1 cellular context compared by ENCODE assay signal in the genomic region with DNA sequence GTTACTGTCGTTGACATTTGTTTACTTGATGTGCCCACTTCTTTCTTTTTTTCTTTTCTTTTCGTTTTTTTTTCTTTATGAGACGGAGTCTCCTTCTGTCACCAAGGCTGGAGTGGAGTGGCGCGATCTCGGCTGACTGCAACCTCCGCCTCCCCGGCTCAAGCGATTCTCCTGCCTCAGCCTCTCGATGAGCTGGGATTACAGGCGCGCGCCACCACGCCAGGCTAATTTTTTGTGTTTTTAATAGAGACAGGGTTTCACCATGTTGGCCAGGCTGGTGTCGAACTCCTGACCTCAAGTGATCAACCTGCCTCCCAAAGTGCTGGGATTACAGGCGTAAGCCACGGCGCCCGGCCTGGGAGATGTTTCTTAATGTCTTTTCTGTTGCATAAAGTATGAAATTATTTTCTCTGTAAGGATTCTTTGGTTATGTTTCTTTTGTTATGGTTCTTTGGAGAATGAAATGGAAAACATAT.
TF ChIP-seq lines count a peak whose summit lies in the region.

No MANE protein-coding gene starts in this region.

TF ChIP-seq in WTC11, 78 proteins besides CTCF, POLR2A, EP300 and RAD21 (continued from another document):
- TF ChIP-seq, protein P1, sequence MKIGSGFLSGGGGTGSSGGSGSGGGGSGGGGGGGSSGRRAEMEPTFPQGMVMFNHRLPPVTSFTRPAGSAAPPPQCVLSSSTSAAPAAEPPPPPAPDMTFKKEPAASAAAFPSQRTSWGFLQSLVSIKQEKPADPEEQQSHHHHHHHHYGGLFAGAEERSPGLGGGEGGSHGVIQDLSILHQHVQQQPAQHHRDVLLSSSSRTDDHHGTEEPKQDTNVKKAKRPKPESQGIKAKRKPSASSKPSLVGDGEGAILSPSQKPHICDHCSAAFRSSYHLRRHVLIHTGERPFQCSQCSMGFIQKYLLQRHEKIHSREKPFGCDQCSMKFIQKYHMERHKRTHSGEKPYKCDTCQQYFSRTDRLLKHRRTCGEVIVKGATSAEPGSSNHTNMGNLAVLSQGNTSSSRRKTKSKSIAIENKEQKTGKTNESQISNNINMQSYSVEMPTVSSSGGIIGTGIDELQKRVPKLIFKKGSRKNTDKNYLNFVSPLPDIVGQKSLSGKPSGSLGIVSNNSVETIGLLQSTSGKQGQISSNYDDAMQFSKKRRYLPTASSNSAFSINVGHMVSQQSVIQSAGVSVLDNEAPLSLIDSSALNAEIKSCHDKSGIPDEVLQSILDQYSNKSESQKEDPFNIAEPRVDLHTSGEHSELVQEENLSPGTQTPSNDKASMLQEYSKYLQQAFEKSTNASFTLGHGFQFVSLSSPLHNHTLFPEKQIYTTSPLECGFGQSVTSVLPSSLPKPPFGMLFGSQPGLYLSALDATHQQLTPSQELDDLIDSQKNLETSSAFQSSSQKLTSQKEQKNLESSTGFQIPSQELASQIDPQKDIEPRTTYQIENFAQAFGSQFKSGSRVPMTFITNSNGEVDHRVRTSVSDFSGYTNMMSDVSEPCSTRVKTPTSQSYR (CRISPR knock-in tag; IDR thresholded peaks at IDR 0.05), result no peak
- TF ChIP-seq NR2C2 (CRISPR knock-in tag; IDR thresholded peaks at IDR 0.05), result no peak
- no peak for TF ChIP-seq GRHL2 (CRISPR knock-in tag; IDR thresholded peaks at IDR 0.05; ENCODE audit: insufficient replicate concordance, severe bottlenecking)
- no peak for TF ChIP-seq SMAD3 (CRISPR knock-in tag; IDR thresholded peaks at IDR 0.05; ENCODE audit: borderline replicate concordance)
- TF ChIP-seq NFE2L1 (CRISPR knock-in tag; IDR thresholded peaks at IDR 0.05), result no peak
- no peak for TF ChIP-seq CBFB (CRISPR knock-in tag; IDR thresholded peaks at IDR 0.05; ENCODE audit: low read depth)
- TF ChIP-seq PRRX2 (CRISPR knock-in tag; IDR thresholded peaks at IDR 0.05), result no peak
TF ChIP-seq in WTC11: peak in this region for 0.
